ENCODE assay signal across 11 cellular contexts in the genomic region with DNA sequence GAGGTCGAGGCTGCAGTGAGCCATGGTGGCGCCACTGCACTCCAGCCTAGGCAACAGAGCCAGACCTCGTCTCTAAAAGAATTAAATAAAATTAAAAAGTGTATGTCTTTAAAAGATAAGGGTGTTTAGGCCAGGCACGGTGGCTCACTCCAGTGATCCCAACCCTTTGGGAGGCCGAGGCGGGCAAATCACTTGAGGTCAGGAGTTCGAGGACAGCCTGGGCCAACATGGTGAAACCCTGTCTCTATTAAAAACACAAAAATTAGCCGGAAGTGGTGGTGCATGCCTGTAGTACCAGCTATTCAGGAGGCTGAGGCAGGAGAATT. TPM values are rescaled to one million over a fixed set of nuclear protein-coding genes. Genes with fewer than 3 reads are reported as not detected.
DNase-seq lines count a peak whose midpoint lies in the region; ATAC-seq and TF ChIP-seq lines count a peak whose summit lies in the region.
"Had no signal": no experiment of that assay in that cellular context is flagged by ENCODE, and none has a peak within 500 bp of the region (broad histone marks: within the 10 kb centered on the region; RNA-seq: fewer than 3 reads in every experiment).

No MANE protein-coding gene starts in this region.

- H3K4me3 Mint-ChIP-seq in stimulated activated memory B cell treated with anti-CD40 and anti-IgM and Interleukin-4, amounts not matched to agents 10 μg/mL and 1 μg/mL and 100 μg/mL, for 72 hours: peak overlapping the region; percentile 62

- peaks cover 9% of the 10 kb centered on the region for H3K4me1 Mint-ChIP-seq in stimulated activated memory B cell treated with anti-CD40 and anti-IgM and Interleukin-4, amounts not matched to agents 10 μg/mL and 1 μg/mL and 100 μg/mL, for 72 hours

- dilution Hi-C loops in mammary epithelial cell (cut with HindIII; ENCODE audit: low sequenced_read_pairs): loop anchor here (5.0 kb wide), 3 partner anchors 40 to 135 kb away; a partner anchor contains a TSS

- BruUV-seq in mammary epithelial cell (replicated peaks; lab: Mats Ljungman, UMichigan): no TSS peak
- no TSS peak for BruUV-seq in Panc1 (replicated peaks; lab: Mats Ljungman, UMichigan)

- no peak for ATAC-seq in Panc1
- ATAC-seq in stimulated activated memory B cell treated with anti-CD40 and anti-IgM and Interleukin-4, amounts not matched to agents 10 μg/mL and 1 μg/mL and 100 μg/mL, for 72 hours: no peak
- ATAC-seq in HG02938 (IDR thresholded peaks at IDR 0.05; ENCODE audit: unreplicated experiment): no peak

- no peaks in the 10 kb centered on the region for H3K9me2 ChIP-seq in hepatocyte (replicated peaks; ENCODE audit: insufficient read depth)

- in situ Hi-C loops in mammary epithelial cell (cut with MboI; ENCODE audit: low sequenced_read_pairs in 2 of 2): no loop called here
- in situ Hi-C loops in Panc1 (cut with HindIII; ENCODE audit: low pct_unique_long_range_greater_than_20kb, low sequenced_read_pairs): no loop called here

- DNase-seq in breast epithelium (ENCODE audit: low spot score in 2 of 2): no peak
- DNase-seq in mammary epithelial cell: no peak
- no peak for DNase-seq in Panc1 (ENCODE audit: low read depth, low spot score)
- DNase-seq in hepatocyte (ENCODE audit: low spot score): no peak
- no peak for DNase-seq in dermis blood vessel endothelial cell
- DNase-seq in GM10248 (ENCODE audit: extremely low spot score): no peak
- DNase-seq: activated CD8-positive, alpha-beta memory T cell treated with anti-CD3 and anti-CD28 coated beads, Interleukin-2, amount 50 U/mL, for 48 hours; NCI-H2029 treated with DMSO at 0.1 percent for 48 hours had no signal

- H3K4me1 ChIP-seq in breast epithelium: no peaks in the 10 kb centered on the region
- H3K4me1 ChIP-seq in mammary epithelial cell (ENCODE audit: insufficient read depth, low read length): no peaks in the 10 kb centered on the region
- H3K4me1 ChIP-seq in Panc1 (ENCODE audit: control insufficient read depth, insufficient read depth, low read length): no peaks in the 10 kb centered on the region
- H3K4me1 ChIP-seq in hepatocyte (ENCODE audit: insufficient read depth): no peaks in the 10 kb centered on the region

- H3K4me3 ChIP-seq in breast epithelium (peak overlapping the region in 2 of 3 donors; percentile 49 to 65), mammary epithelial cell (replicated peaks in 1 of 3; ENCODE audit: insufficient read depth in 1 of 3, low read depth in 2 of 3, low read length in 3 of 3) (no peak overlapping the region), Panc1 (ENCODE audit: low read depth in 2 of 2, low read length in 2 of 2) (peak overlapping the region; percentile 36 to 48), hepatocyte (no peak overlapping the region)

- TF ChIP-seq CTCF in breast epithelium (IDR thresholded peaks at IDR 0.05): no peak
- TF ChIP-seq CTCF in mammary epithelial cell (conservative IDR thresholded peaks at IDR 0.05 in 1 of 2, IDR thresholded peaks at IDR 0.05 in 1 of 2; ENCODE audit: extremely low read depth in 1 of 2, insufficient read depth in 1 of 2, low read depth in 1 of 2, low read length in 2 of 2): no peak
- TF ChIP-seq CTCF in Panc1 (IDR thresholded peaks at IDR 0.05): no peak; the same call in 1 of the 2 replicates
- no peak for TF ChIP-seq CTCF in hepatocyte (IDR thresholded peaks at IDR 0.05; ENCODE audit: poor library complexity)
- TF ChIP-seq CTCF in GM10248 (IDR thresholded peaks at IDR 0.05; ENCODE audit: control extremely low read depth, extremely low read depth, low read depth, missing control alignments): no peak

- no peaks in the 10 kb centered on the region for H3K36me3 Mint-ChIP-seq in stimulated activated memory B cell treated with anti-CD40 and anti-IgM and Interleukin-4, amounts not matched to agents 10 μg/mL and 1 μg/mL and 100 μg/mL, for 72 hours

- H3K27ac Mint-ChIP-seq in stimulated activated memory B cell treated with anti-CD40 and anti-IgM and Interleukin-4, amounts not matched to agents 10 μg/mL and 1 μg/mL and 100 μg/mL, for 72 hours: no peak overlapping the region

- no peaks in the 10 kb centered on the region for H3K9me3 Mint-ChIP-seq in stimulated activated memory B cell treated with anti-CD40 and anti-IgM and Interleukin-4, amounts not matched to agents 10 μg/mL and 1 μg/mL and 100 μg/mL, for 72 hours

- no peak overlapping the region for H3K9ac ChIP-seq in mammary epithelial cell (ENCODE audit: insufficient read depth, low read length)

- H3K27ac ChIP-seq in breast epithelium (no peak overlapping the region), mammary epithelial cell (ENCODE audit: insufficient read depth, low read depth, low read length) (no peak overlapping the region), Panc1 (ENCODE audit: low read length) (no peak overlapping the region), hepatocyte (no peak overlapping the region)

- POLR2A ChIA-PET in Panc1 (lab: Charles Lee) (interaction anchor here (0.7 kb wide), 1 partner anchor 247 kb away, joined by 3 read pairs; no protein-coding TSS in a partner anchor), GM10248 (lab: Yijun Ruan, JAX) (no interaction called here)

- peaks cover 54% of the 10 kb centered on the region for H3K27me3 Mint-ChIP-seq in stimulated activated memory B cell treated with anti-CD40 and anti-IgM and Interleukin-4, amounts not matched to agents 10 μg/mL and 1 μg/mL and 100 μg/mL, for 72 hours

- H3K4me2 ChIP-seq in mammary epithelial cell (ENCODE audit: insufficient read depth, low read depth, low read length) (no peak overlapping the region), hepatocyte (peak overlapping the region; percentile 96)

- H3K36me3 ChIP-seq in breast epithelium (no peaks in the 10 kb centered on the region), mammary epithelial cell (ENCODE audit: insufficient read depth, low read length) (no peaks in the 10 kb centered on the region), Panc1 (ENCODE audit: control insufficient read depth, insufficient read depth, low read length) (no peaks in the 10 kb centered on the region), hepatocyte (replicated peaks; ENCODE audit: insufficient read depth, low read depth) (no peaks in the 10 kb centered on the region)

- 50% methylated on average over 8 of the region's 8 CpGs for WGBS in mammary epithelial cell (ENCODE audit: low coverage, missing lambda C conversion rate)
- WGBS in hepatocyte (ENCODE audit: low lambda C conversion rate, missing lambda C conversion rate): 32% methylated on average over 8 of the region's 8 CpGs

- H3K9me3 ChIP-seq in breast epithelium: no peaks in the 10 kb centered on the region
- no peaks in the 10 kb centered on the region for H3K9me3 ChIP-seq in mammary epithelial cell (replicated peaks; ENCODE audit: insufficient read depth, low read length)
- no peaks in the 10 kb centered on the region for H3K9me3 ChIP-seq in Panc1 (ENCODE audit: control insufficient read depth, insufficient read depth, low read depth, low read length)
- no peaks in the 10 kb centered on the region for H3K9me3 ChIP-seq in hepatocyte (ENCODE audit: low read depth)

- TF ChIP-seq POLR2A in breast epithelium (IDR thresholded peaks at IDR 0.05): no peak

- H4K20me1 ChIP-seq in mammary epithelial cell (ENCODE audit: insufficient read depth, low read length) (no peaks in the 10 kb centered on the region), hepatocyte (ENCODE audit: insufficient read depth, poor library complexity, severe bottlenecking) (no peaks in the 10 kb centered on the region)

- intact Hi-C loops in breast epithelium (cut with DNase I; ENCODE audit: low total_unique reads) (no loop called here), mammary epithelial cell (cut with micrococcal nuclease) (no loop called here), Panc1 (cut with micrococcal nuclease; ENCODE audit: unreplicated experiment) (no loop called here)

- H2AFZ ChIP-seq in mammary epithelial cell (ENCODE audit: low read depth, low read length): no peak overlapping the region
- H2AFZ ChIP-seq in hepatocyte: peak overlapping the region; percentile 35

- CTCF ChIA-PET in mammary epithelial cell (lab: Charles Lee; ENCODE audit: low non-redundant PET): no interaction called here
- CTCF ChIA-PET in Panc1 (lab: Charles Lee): interaction anchor here (0.6 kb wide), 1 partner anchor 17 kb away, joined by 9 read pairs; no protein-coding TSS in a partner anchor
- CTCF ChIA-PET in GM10248 (lab: Yijun Ruan, JAX): interaction anchor here (1.3 kb wide), 1 partner anchor 11 kb away, joined by 3 read pairs; no protein-coding TSS in a partner anchor

- H3K27me3 ChIP-seq in breast epithelium (peaks cover 0 to 21% of the 10 kb centered on the region in 2 donors), mammary epithelial cell (ENCODE audit: insufficient read depth, low read length) (peaks cover 9% of the 10 kb centered on the region), Panc1 (ENCODE audit: control insufficient read depth, insufficient read depth, low read length) (no peaks in the 10 kb centered on the region), hepatocyte (peaks cover 28% of the 10 kb centered on the region)

- no peaks in the 10 kb centered on the region for H3K79me2 ChIP-seq in mammary epithelial cell (ENCODE audit: insufficient read depth, low read length)
- no peaks in the 10 kb centered on the region for H3K79me2 ChIP-seq in hepatocyte

RNA-seq across cellular contexts. Expression of a gene that starts 7.5 kb away (rescaled TPM):
- total RNA-seq in breast epithelium (10 to 100 TPM; 47.5 to 58.8 (median 48.8) TPM), mammary epithelial cell (10 to 100 TPM; 10.8 to 14.5 TPM), Panc1 (2021; ENCODE audit: unreplicated experiment) (19.0 TPM), hepatocyte (34.4 and 36.5 TPM in 2 replicates), dermis blood vessel endothelial cell (10.1 and 19.6 TPM in 2 replicates)
- polyA plus RNA-seq in mammary epithelial cell (15.3 TPM), hepatocyte (23.9 and 28.6 TPM in 2 replicates)
- polyA minus RNA-seq in mammary epithelial cell: 5.6 TPM
- polyA plus RNA-seq in Panc1 (2012; ENCODE audit: insufficient read length): 15.1 TPM

RNA-seq across cellular contexts. Expression of a gene that starts 21.1 kb away (rescaled TPM):
- 10 to 100 TPM in 1 of 3 donors, 1 to 10 TPM in 1, under 1 TPM in 1; 0.16 to 15.5 (median 9.5) TPM for total RNA-seq in breast epithelium
- total RNA-seq in mammary epithelial cell: 10 to 100 TPM in 1 of 2 donors, under 1 TPM in 1; 0.78 to 10.0 TPM
- polyA plus RNA-seq in mammary epithelial cell: 0.46 TPM
- polyA minus RNA-seq in mammary epithelial cell: not detected
- total RNA-seq in Panc1 (2021; ENCODE audit: unreplicated experiment): 1.1 TPM
- 0.68 TPM for polyA plus RNA-seq in Panc1 (2012; ENCODE audit: insufficient read length)
- 6.5 and 8.9 TPM in 2 replicates for total RNA-seq in hepatocyte
- 19.8 and 21.1 TPM in 2 replicates for polyA plus RNA-seq in hepatocyte
- 0.17 TPM in 1 of 2 replicates, not detected in the other for total RNA-seq in dermis blood vessel endothelial cell
- total RNA-seq: mesenteric fat pad had no signal

RNA-seq across cellular contexts. Expression of a gene that starts 26.5 kb away (rescaled TPM):
- total RNA-seq in breast epithelium (10 to 100 TPM; 18.0 to 23.0 (median 20.3) TPM), mammary epithelial cell (10 to 100 TPM; 16.2 to 31.4 TPM), Panc1 (2021; ENCODE audit: unreplicated experiment) (44.8 TPM), hepatocyte (14.2 and 24.1 TPM in 2 replicates), dermis blood vessel endothelial cell (12.3 and 15.3 TPM in 2 replicates)
- polyA plus RNA-seq in mammary epithelial cell (31.9 TPM), hepatocyte (31.1 and 33.7 TPM in 2 replicates)
- 26.6 TPM for polyA minus RNA-seq in mammary epithelial cell
- 50.3 TPM for polyA plus RNA-seq in Panc1 (2012; ENCODE audit: insufficient read length)

RNA-seq across cellular contexts. Expression of a gene that starts 45.1 kb away (rescaled TPM):
- total RNA-seq in breast epithelium (10 to 100 TPM in 1 of 3 donors, 1 to 10 TPM in 2; 7.5 to 13.4 (median 7.6) TPM), mammary epithelial cell (1 to 10 TPM; 3.9 to 5.7 TPM), Panc1 (2021; ENCODE audit: unreplicated experiment) (4.7 TPM), hepatocyte (5.1 and 12.8 TPM in 2 replicates), dermis blood vessel endothelial cell (6.7 and 7.8 TPM in 2 replicates)
- polyA plus RNA-seq in mammary epithelial cell (0.17 TPM), hepatocyte (19.5 and 21.8 TPM in 2 replicates)
- polyA minus RNA-seq in mammary epithelial cell: not detected
- 10.6 TPM for polyA plus RNA-seq in Panc1 (2012; ENCODE audit: insufficient read length)

RNA-seq across cellular contexts. Expression of a gene that starts 51.4 kb away (rescaled TPM):
- total RNA-seq in breast epithelium: 1 to 10 TPM; 5.2 to 6.7 (median 5.4) TPM
- total RNA-seq in mammary epithelial cell: 10 to 100 TPM in 1 of 2 donors, 1 to 10 TPM in 1; 4.3 to 13.1 TPM
- 6.4 TPM for polyA plus RNA-seq in mammary epithelial cell
- polyA minus RNA-seq in mammary epithelial cell: 3.2 TPM
- total RNA-seq in Panc1 (2021; ENCODE audit: unreplicated experiment): 16.7 TPM
- 27.2 TPM for polyA plus RNA-seq in Panc1 (2012; ENCODE audit: insufficient read length)
- 4.7 and 5.3 TPM in 2 replicates for total RNA-seq in hepatocyte
- polyA plus RNA-seq in hepatocyte: 15.6 and 19.2 TPM in 2 replicates
- 3.6 and 3.7 TPM in 2 replicates for total RNA-seq in dermis blood vessel endothelial cell

Comparison
In these comparisons a context has a peak if more than half of its experiments do, and no peak if none do; other contexts are left out.
1. H3K4me3 ChIP-seq: peak in breast epithelium (2 of 3) and Panc1 (2 of 2); none in mammary epithelial cell (0 of 3) and hepatocyte (single experiment).